ENCODE assay signal across 26 cellular contexts in the genomic region with DNA sequence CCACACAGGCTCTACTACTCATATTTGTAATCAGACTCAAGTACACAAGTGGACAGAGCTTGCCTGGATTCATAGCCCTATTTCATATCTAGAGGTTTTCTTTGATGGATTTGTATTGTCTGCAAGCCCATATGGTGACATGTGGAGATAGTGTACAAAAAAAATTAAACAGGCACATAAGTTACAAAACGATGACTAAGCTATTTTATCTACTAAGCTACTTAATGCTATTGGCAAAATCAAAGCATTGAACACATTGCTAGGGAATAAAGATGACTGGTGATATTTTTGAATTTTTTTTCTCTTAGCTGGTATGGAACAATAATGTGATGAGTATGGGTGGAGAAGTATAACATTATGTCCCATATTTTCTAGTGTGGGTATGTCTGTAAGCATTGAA.
"Had no signal": no experiment of that assay in that cellular context is flagged by ENCODE, and none has a peak within 500 bp of the region (broad histone marks: within the 10 kb centered on the region; RNA-seq: fewer than 3 reads in every experiment).

No MANE protein-coding gene starts in this region.

- H3K27me3 Mint-ChIP-seq: effector memory CD8-positive, alpha-beta T cell; naive B cell had no signal

- H3K36me3 ChIP-seq: esophagus squamous epithelium, heart right ventricle, left lung, prostate gland, right atrium auricular region, sigmoid colon, stomach, thyroid gland, vagina had no signal

- H3K27ac ChIP-seq: esophagus squamous epithelium, heart right ventricle, left lung, prostate gland, right atrium auricular region, sigmoid colon, stomach, thyroid gland, vagina had no signal

- H3K4me1 Mint-ChIP-seq: naive B cell; nephron; stimulated activated effector memory CD8-positive, alpha-beta T cell treated with anti-CD3 and anti-CD28 coated beads, Interleukin-12 subunit alpha, Interleukin-12 subunit beta, amount 100 ng/mL, for 72 hours had no signal

- DNase-seq: effector memory CD8-positive, alpha-beta T cell; erythroblast; esophagus squamous epithelium; foreskin melanocyte; glutamatergic neuron; heart right ventricle; hippocampal formation; left cardiac atrium; left lung; mesenchymal stem cell; mucosa of descending colon; naive B cell; nucleus accumbens; sigmoid colon; stimulated activated CD4-positive, alpha-beta T cell treated with anti-CD3 and anti-CD28 coated beads, Interleukin-2, amount 100 ng/mL, for 24 hours; stimulated activated CD4-positive, alpha-beta T cell treated with anti-CD3 and anti-CD28 coated beads, Interleukin-4, amount 100 ng/mL, for 24 hours; stimulated activated naive CD4-positive, alpha-beta T cell treated with Interleukin-2 at 50 U/mL for 16 hours; stomach; thyroid gland; trophoblast cell had no signal

- H3K4me1 ChIP-seq: esophagus squamous epithelium, heart right ventricle, left lung, prostate gland, right atrium auricular region, sigmoid colon, stomach, thyroid gland, vagina had no signal

- H3K36me3 Mint-ChIP-seq: mesothelial cell of epicardium; naive B cell; stimulated activated effector memory CD8-positive, alpha-beta T cell treated with anti-CD3 and anti-CD28 coated beads, Interleukin-12 subunit alpha, Interleukin-12 subunit beta, amount 100 ng/mL, for 72 hours had no signal

- H3K9me3 Mint-ChIP-seq: nephron; stimulated activated effector memory CD8-positive, alpha-beta T cell treated with anti-CD3 and anti-CD28 coated beads, Interleukin-12 subunit alpha, Interleukin-12 subunit beta, amount 100 ng/mL, for 72 hours had no signal

- ATAC-seq: effector memory CD8-positive, alpha-beta T cell; heart right ventricle; left cardiac atrium; left lung; mucosa of descending colon; stimulated activated effector memory CD8-positive, alpha-beta T cell treated with anti-CD3 and anti-CD28 coated beads, Interleukin-12 subunit alpha, Interleukin-12 subunit beta, amount 100 ng/mL, for 72 hours had no signal

- H3K9me3 ChIP-seq: esophagus squamous epithelium, left lung, prostate gland, right atrium auricular region, sigmoid colon, stomach, thyroid gland, vagina had no signal

- H3K4me3 Mint-ChIP-seq: effector memory CD8-positive, alpha-beta T cell; mesothelial cell of epicardium; naive B cell; nephron; stimulated activated effector memory CD8-positive, alpha-beta T cell treated with anti-CD3 and anti-CD28 coated beads, Interleukin-12 subunit alpha, Interleukin-12 subunit beta, amount 100 ng/mL, for 72 hours had no signal

- H3K27ac Mint-ChIP-seq: effector memory CD8-positive, alpha-beta T cell; mesothelial cell of epicardium; naive B cell; nephron; stimulated activated effector memory CD8-positive, alpha-beta T cell treated with anti-CD3 and anti-CD28 coated beads, Interleukin-12 subunit alpha, Interleukin-12 subunit beta, amount 100 ng/mL, for 72 hours had no signal

- H3K4me3 ChIP-seq: esophagus squamous epithelium, heart right ventricle, left lung, mucosa of descending colon, prostate gland, right atrium auricular region, sigmoid colon, stomach, thyroid gland, vagina had no signal

- H3K27me3 ChIP-seq: esophagus squamous epithelium, heart right ventricle, left lung, right atrium auricular region, sigmoid colon, stomach, thyroid gland, vagina had no signal
